8 cellular contexts compared by ENCODE assay signal in genomic region chr10:62048919-62049636, GRCh38.
A peak's percentile ranks its signal among the peaks of the same experiment; 100 is the strongest.
DNase-seq lines count a peak whose midpoint lies in the region; TF ChIP-seq lines count a peak whose summit lies in the region.

No MANE protein-coding gene starts in this region.

- CTCF ChIA-PET in HEK293 (lab: Yijun Ruan, JAX), result interaction anchor here (0.6 to 3.8 kb wide), 8 partner anchors 10 to 215 kb away, joined by 3 to 31 read pairs (median 4); no protein-coding TSS in a partner anchor

- peak; percentile 90 for DNase-seq in A172 (ENCODE audit: low spot score)
- DNase-seq in SK-N-MC (ENCODE audit: low read depth, low spot score), result no peak
- DNase-seq in adipocyte (ENCODE audit: low read depth), result peak; percentile 96
- peak; percentile 76 to 98 for DNase-seq in cardiac muscle cell (ENCODE audit: low read depth in 1 of 2, low spot score in 1 of 2)
- DNase-seq in transverse colon, result peak; percentile 79
- no peak for DNase-seq in erythroblast (lab: John Stamatoyannopoulos, UW)

- peak overlapping the region; percentile 57 for H2AFZ ChIP-seq in parathyroid adenoma

- WGBS in transverse colon (ENCODE audit: low coverage in 1 of 2), 2 donors, result 7 to 27% methylated on average over 7 to 21 of the region's 21 CpGs

- peak overlapping the region; percentile 55 for H3K4me2 ChIP-seq in parathyroid adenoma (ENCODE audit: low read length)

- H3K27ac ChIP-seq in HEK293 (ENCODE audit: extremely low read depth, low read depth, low read length) (peak overlapping the region; percentile 47), SK-N-MC (no peak overlapping the region), cardiac muscle cell (peak overlapping the region; percentile 42), parathyroid adenoma (peak overlapping the region; percentile 81), transverse colon (peak overlapping the region; percentile 85 to 92 (median 89))

- H3K79me2 ChIP-seq in parathyroid adenoma, result no peaks in the 10 kb centered on the region

- H3K4me3 ChIP-seq in HEK293 (ENCODE audit: low read depth, low read length) (peak overlapping the region; percentile 37), SK-N-MC (peak overlapping the region; percentile 66), adipocyte (ENCODE audit: low read length) (peak overlapping the region; percentile 99), cardiac muscle cell (peak overlapping the region; percentile 11), parathyroid adenoma (ENCODE audit: low read depth, low read length) (peak overlapping the region; percentile 48), transverse colon (peak overlapping the region; percentile 27 to 50 (median 30))

- peaks cover 40% of the 10 kb centered on the region for H3K4me1 ChIP-seq in HEK293 (ENCODE audit: control insufficient read depth, insufficient read depth, low read length)
- H3K4me1 ChIP-seq in adipocyte (ENCODE audit: control insufficient read depth, insufficient read depth, low read length), result peaks cover 76% of the 10 kb centered on the region
- H3K4me1 ChIP-seq in cardiac muscle cell (ENCODE audit: low read depth), result peaks cover 54% of the 10 kb centered on the region
- H3K4me1 ChIP-seq in parathyroid adenoma, result peaks cover 7% of the 10 kb centered on the region
- peaks cover 38 to 82% (median 55%) of the 10 kb centered on the region in 4 donors for H3K4me1 ChIP-seq in transverse colon

- TF ChIP-seq CTCF in HEK293 (tag by site-specific recombination; IDR thresholded peaks at IDR 0.05), result no peak
- no peak for TF ChIP-seq CTCF in cardiac muscle cell (IDR thresholded peaks at IDR 0.05; ENCODE audit: low read depth, low read length)
- no peak for TF ChIP-seq CTCF in parathyroid adenoma (IDR thresholded peaks at IDR 0.05)
- no peak for TF ChIP-seq CTCF in transverse colon (IDR thresholded peaks at IDR 0.05)

- POLR2A ChIA-PET in HEK293 (lab: Yijun Ruan, JAX), result interaction anchor here (0.8 to 2.6 kb wide), 3 partner anchors 10 to 335 kb away, joined by 3 to 11 read pairs (median 4); no protein-coding TSS in a partner anchor

- intact Hi-C loops in transverse colon (cut with DNase I; ENCODE audit: low total_unique reads), result loop anchor here (5.0 kb wide), 1 partner anchor 48 kb away; no protein-coding TSS in a partner anchor

- in situ Hi-C loops in transverse colon (cut with MboI; ENCODE audit: low pct_ligation_motif_present in 1 of 4, low pct_unique_long_range_greater_than_20kb in 1 of 4, low sequenced_read_pairs in 3 of 4), result loop anchor here (10.0 kb wide), 4 partner anchors 144 to 196 kb away; partner anchors contain the start of gene ARID5B (in 3 of the 4)

- H3K9me3 ChIP-seq in HEK293 (ENCODE audit: control insufficient read depth, insufficient read depth, low read depth, low read length) (no peaks in the 10 kb centered on the region), SK-N-MC (ENCODE audit: low read depth, low read length) (no peaks in the 10 kb centered on the region), adipocyte (ENCODE audit: control insufficient read depth, low read length) (no peaks in the 10 kb centered on the region), cardiac muscle cell (ENCODE audit: low read depth) (no peaks in the 10 kb centered on the region), parathyroid adenoma (ENCODE audit: control insufficient read depth, low read length) (peaks cover 2% of the 10 kb centered on the region), transverse colon (no peaks in the 10 kb centered on the region)

- no peaks in the 10 kb centered on the region for H3K27me3 ChIP-seq in adipocyte (replicated peaks; ENCODE audit: control insufficient read depth, insufficient read depth, low read length)
- no peaks in the 10 kb centered on the region for H3K27me3 ChIP-seq in cardiac muscle cell
- H3K27me3 ChIP-seq in parathyroid adenoma (ENCODE audit: control insufficient read depth, insufficient read depth, low read length), result no peaks in the 10 kb centered on the region
- H3K27me3 ChIP-seq in transverse colon, result no peaks in the 10 kb centered on the region

- no peak for TF ChIP-seq EP300 in transverse colon (IDR thresholded peaks at IDR 0.05; ENCODE audit: low read depth)

- TF ChIP-seq POLR2A in transverse colon (IDR thresholded peaks at IDR 0.05) (peak; percentile 86), erythroblast (IDR thresholded peaks at IDR 0.05; ENCODE audit: low read length) (no peak)

- H3K36me3 ChIP-seq in HEK293 (ENCODE audit: control insufficient read depth in 2 of 2, insufficient read depth in 1 of 2, low read length in 2 of 2) (peaks cover 0 to 15% of the 10 kb centered on the region in 2 experiments; a peak in 1 of 3 replicates), SK-N-MC (ENCODE audit: insufficient read depth, low read length) (peaks cover 16% of the 10 kb centered on the region; the same call in 1 of the 2 replicates), adipocyte (ENCODE audit: control insufficient read depth, insufficient read depth, low read length, severe bottlenecking) (peaks cover 36% of the 10 kb centered on the region), cardiac muscle cell (no peaks in the 10 kb centered on the region), parathyroid adenoma (ENCODE audit: control insufficient read depth, insufficient read depth, low read length) (no peaks in the 10 kb centered on the region), transverse colon (no peaks in the 10 kb centered on the region)

- peak overlapping the region; percentile 66 for H3K9ac ChIP-seq in SK-N-MC (ENCODE audit: insufficient read length)
- H3K9ac ChIP-seq in adipocyte (ENCODE audit: low read length), result peak overlapping the region; percentile 100
- H3K9ac ChIP-seq in parathyroid adenoma, result no peak overlapping the region

TF ChIP-seq in HEK293, 187 proteins besides CTCF, POLR2A, EP300 and RAD21 (continues in another document):
- TF ChIP-seq TCF7L2 (IDR thresholded peaks at IDR 0.05; ENCODE audit: borderline replicate concordance, low read depth, low read length) (peak; percentile 8; the same call in 1 of the 2 replicates), ZNF629 (tag by site-specific recombination; IDR thresholded peaks at IDR 0.05) (peak; percentile 85), ZEB2 (tag by site-specific recombination; IDR thresholded peaks at IDR 0.05) (peak; percentile 87), ZNF660 (tag by site-specific recombination; IDR thresholded peaks at IDR 0.05) (peak; percentile 82; the same call in 1 of the 2 replicates), WT1 (tag by site-specific recombination; IDR thresholded peaks at IDR 0.05) (peak; percentile 92), ZNF366 (tag by site-specific recombination; conservative IDR thresholded peaks at IDR 0.05) (peak; percentile 93), YY1 (tag by site-specific recombination; IDR thresholded peaks at IDR 0.05) (no peak), GLIS2 (tag by site-specific recombination; IDR thresholded peaks at IDR 0.05) (peak; percentile 94), ZNF677 (tag by site-specific recombination; IDR thresholded peaks at IDR 0.05) (no peak), ZNF324 (tag by site-specific recombination; IDR thresholded peaks at IDR 0.05) (0 out of 2 replicates have a peak, but pooled peaks have one; percentile 49), ZNF610 (tag by site-specific recombination; IDR thresholded peaks at IDR 0.05; ENCODE audit: borderline replicate concordance) (peak; percentile 47; the same call in 1 of the 2 replicates)
- TF ChIP-seq, protein P1, sequence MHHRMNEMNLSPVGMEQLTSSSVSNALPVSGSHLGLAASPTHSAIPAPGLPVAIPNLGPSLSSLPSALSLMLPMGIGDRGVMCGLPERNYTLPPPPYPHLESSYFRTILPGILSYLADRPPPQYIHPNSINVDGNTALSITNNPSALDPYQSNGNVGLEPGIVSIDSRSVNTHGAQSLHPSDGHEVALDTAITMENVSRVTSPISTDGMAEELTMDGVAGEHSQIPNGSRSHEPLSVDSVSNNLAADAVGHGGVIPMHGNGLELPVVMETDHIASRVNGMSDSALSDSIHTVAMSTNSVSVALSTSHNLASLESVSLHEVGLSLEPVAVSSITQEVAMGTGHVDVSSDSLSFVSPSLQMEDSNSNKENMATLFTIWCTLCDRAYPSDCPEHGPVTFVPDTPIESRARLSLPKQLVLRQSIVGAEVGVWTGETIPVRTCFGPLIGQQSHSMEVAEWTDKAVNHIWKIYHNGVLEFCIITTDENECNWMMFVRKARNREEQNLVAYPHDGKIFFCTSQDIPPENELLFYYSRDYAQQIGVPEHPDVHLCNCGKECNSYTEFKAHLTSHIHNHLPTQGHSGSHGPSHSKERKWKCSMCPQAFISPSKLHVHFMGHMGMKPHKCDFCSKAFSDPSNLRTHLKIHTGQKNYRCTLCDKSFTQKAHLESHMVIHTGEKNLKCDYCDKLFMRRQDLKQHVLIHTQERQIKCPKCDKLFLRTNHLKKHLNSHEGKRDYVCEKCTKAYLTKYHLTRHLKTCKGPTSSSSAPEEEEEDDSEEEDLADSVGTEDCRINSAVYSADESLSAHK (tag by site-specific recombination; IDR thresholded peaks at IDR 0.05), result peak; percentile 55; the same call in 1 of the 2 replicates
- TF ChIP-seq, protein P2, sequence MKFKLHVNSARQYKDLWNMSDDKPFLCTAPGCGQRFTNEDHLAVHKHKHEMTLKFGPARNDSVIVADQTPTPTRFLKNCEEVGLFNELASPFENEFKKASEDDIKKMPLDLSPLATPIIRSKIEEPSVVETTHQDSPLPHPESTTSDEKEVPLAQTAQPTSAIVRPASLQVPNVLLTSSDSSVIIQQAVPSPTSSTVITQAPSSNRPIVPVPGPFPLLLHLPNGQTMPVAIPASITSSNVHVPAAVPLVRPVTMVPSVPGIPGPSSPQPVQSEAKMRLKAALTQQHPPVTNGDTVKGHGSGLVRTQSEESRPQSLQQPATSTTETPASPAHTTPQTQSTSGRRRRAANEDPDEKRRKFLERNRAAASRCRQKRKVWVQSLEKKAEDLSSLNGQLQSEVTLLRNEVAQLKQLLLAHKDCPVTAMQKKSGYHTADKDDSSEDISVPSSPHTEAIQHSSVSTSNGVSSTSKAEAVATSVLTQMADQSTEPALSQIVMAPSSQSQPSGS (tag by site-specific recombination; IDR thresholded peaks at IDR 0.05; ENCODE audit: low read depth), result peak; percentile 6; the same call in 1 of the 2 replicates
- TF ChIP-seq, protein P3, sequence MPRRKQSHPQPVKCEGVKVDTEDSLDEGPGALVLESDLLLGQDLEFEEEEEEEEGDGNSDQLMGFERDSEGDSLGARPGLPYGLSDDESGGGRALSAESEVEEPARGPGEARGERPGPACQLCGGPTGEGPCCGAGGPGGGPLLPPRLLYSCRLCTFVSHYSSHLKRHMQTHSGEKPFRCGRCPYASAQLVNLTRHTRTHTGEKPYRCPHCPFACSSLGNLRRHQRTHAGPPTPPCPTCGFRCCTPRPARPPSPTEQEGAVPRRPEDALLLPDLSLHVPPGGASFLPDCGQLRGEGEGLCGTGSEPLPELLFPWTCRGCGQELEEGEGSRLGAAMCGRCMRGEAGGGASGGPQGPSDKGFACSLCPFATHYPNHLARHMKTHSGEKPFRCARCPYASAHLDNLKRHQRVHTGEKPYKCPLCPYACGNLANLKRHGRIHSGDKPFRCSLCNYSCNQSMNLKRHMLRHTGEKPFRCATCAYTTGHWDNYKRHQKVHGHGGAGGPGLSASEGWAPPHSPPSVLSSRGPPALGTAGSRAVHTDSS (tag by site-specific recombination; IDR thresholded peaks at IDR 0.05), result no peak

Comparison
In these comparisons a context has a peak if more than half of its experiments do, and no peak if none do; other contexts are left out.
1. DNase-seq: peak in A172 (single experiment), adipocyte (single experiment), cardiac muscle cell (2 of 2) and transverse colon (single experiment); none in SK-N-MC (single experiment) and erythroblast (0 of 2).
2. H3K4me3 ChIP-seq: peak in every context shown above with its lines; median percentile 99 in adipocyte; 66 in SK-N-MC; 48 in parathyroid adenoma; 37 in HEK293; 30 in transverse colon; 11 in cardiac muscle cell.